ENCODE assay signal across 13 cellular contexts in the genomic region with DNA sequence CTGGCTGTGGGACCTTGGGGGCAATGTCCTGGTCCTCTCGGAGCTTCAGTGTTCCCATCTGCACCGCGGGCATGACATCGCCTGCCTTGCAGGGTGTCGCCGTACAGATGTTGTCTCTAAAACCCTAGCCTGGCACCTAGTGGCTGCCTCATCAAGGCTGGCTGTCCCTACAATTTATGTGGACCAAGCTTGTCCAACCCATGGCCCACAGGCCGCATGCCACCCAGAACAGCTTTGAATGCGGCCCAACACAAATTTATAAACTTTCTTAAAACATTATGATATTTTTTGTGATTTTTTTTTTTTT.
"Had no signal": no experiment of that assay in that cellular context is flagged by ENCODE, and none has a peak within 500 bp of the region (broad histone marks: within the 10 kb centered on the region; RNA-seq: fewer than 3 reads in every experiment).

No MANE protein-coding gene starts in this region.

- FAIRE-seq: islet of Langerhans, pancreas had no signal

- H3K27me3 ChIP-seq: pancreas, upper lobe of left lung had no signal

- H3K27ac ChIP-seq: breast epithelium, left lung, pancreas, upper lobe of left lung had no signal

- H3K36me3 ChIP-seq: breast epithelium, left lung, pancreas, upper lobe of left lung had no signal

- DNase-seq: activated CD4-positive, alpha-beta memory T cell treated with anti-CD3 and anti-CD28 coated beads, Interleukin-2, amount 10 ng/mL, durations not matched to agents 7 days and 5 days; activated CD4-positive, alpha-beta T cell treated with anti-CD3 and anti-CD28 coated beads for 1 hour; activated naive CD8-positive, alpha-beta T cell treated with anti-CD3 and anti-CD28 coated beads, Interleukin-2, amount 10 ng/mL, durations not matched to agents 7 days and 5 days; activated T-cell treated with anti-CD3 and anti-CD28 coated beads, Interleukin-2, amount 50 U/mL, for 48 hours; anterior cingulate cortex; left lung; mesendoderm; stimulated activated CD4-positive, alpha-beta T cell treated with anti-CD3 and anti-CD28 coated beads, Interleukin-15, amount 100 ng/mL, for 24 hours; stimulated activated CD4-positive, alpha-beta T cell treated with anti-CD3 and anti-CD28 coated beads, Interleukin-4, amount 100 ng/mL, for 24 hours had no signal

- H3K9me3 ChIP-seq: pancreas had no signal

- H3K4me1 ChIP-seq: breast epithelium, pancreas had no signal

- H3K4me3 ChIP-seq: breast epithelium, left lung, pancreas, upper lobe of left lung had no signal
